ENCODE assay signal across 31 cellular contexts in genomic region chr12:11089246-11089645, GRCh38. TPM values are rescaled to one million over a fixed set of nuclear protein-coding genes. Genes with fewer than 3 reads are reported as not detected.
"Had no signal": no experiment of that assay in that cellular context is flagged by ENCODE, and none has a peak within 500 bp of the region (broad histone marks: within the 10 kb centered on the region; RNA-seq: fewer than 3 reads in every experiment).

No MANE protein-coding gene starts in this region.

- H3K9me3 Mint-ChIP-seq: effector memory CD8-positive, alpha-beta T cell had no signal

- DNase-seq: colonic mucosa; cortex of kidney; dermis blood vessel endothelial cell; dorsolateral prefrontal cortex; effector CD4-positive, alpha-beta T cell; effector CD8-positive, alpha-beta T cell; effector memory CD4-positive, alpha-beta T cell; effector memory CD8-positive, alpha-beta T cell; endodermal cell; erythroblast; esophagus squamous epithelium; foreskin fibroblast; foreskin keratinocyte; foreskin melanocyte; gastrocnemius medialis; glutamatergic neuron; head of caudate nucleus; heart left ventricle; heart right ventricle had no signal

- H3K4me3 Mint-ChIP-seq: dendritic cell treated with granulocyte-macrophage colony-stimulating factor and Interleukin-4, amounts not matched to agents 40 ng/mL and 50 ng/mL, for 4 days; effector memory CD8-positive, alpha-beta T cell; endodermal cell had no signal

- H3K4me3 ChIP-seq: colonic mucosa, coronary artery, dorsolateral prefrontal cortex, esophagus muscularis mucosa, esophagus squamous epithelium, gastrocnemius medialis, gastroesophageal sphincter, heart left ventricle, heart right ventricle, hepatocyte had no signal

- ATAC-seq: effector memory CD8-positive, alpha-beta T cell; esophagus mucosa; foreskin keratinocyte; gastrocnemius medialis; gastroesophageal sphincter had no signal

- H2AFZ ChIP-seq: hepatocyte had no signal

- H3K27ac Mint-ChIP-seq: dendritic cell treated with granulocyte-macrophage colony-stimulating factor and Interleukin-4, amounts not matched to agents 40 ng/mL and 50 ng/mL, for 4 days; effector memory CD8-positive, alpha-beta T cell; endodermal cell had no signal

- H3K4me1 Mint-ChIP-seq: endodermal cell had no signal

- H3K4me1 ChIP-seq: colonic mucosa, esophagus muscularis mucosa, esophagus squamous epithelium, foreskin keratinocyte, gastrocnemius medialis, gastroesophageal sphincter had no signal

- H3K36me3 ChIP-seq: colonic mucosa, esophagus muscularis mucosa, esophagus squamous epithelium, gastrocnemius medialis, gastroesophageal sphincter, heart left ventricle, heart right ventricle had no signal

- H3K27me3 Mint-ChIP-seq: dendritic cell treated with granulocyte-macrophage colony-stimulating factor and Interleukin-4, amounts not matched to agents 40 ng/mL and 50 ng/mL, for 4 days; effector memory CD8-positive, alpha-beta T cell had no signal

- H3K27ac ChIP-seq: colonic mucosa, coronary artery, dorsolateral prefrontal cortex, epithelial cell of prostate, esophagus muscularis mucosa, esophagus squamous epithelium, foreskin keratinocyte, gastrocnemius medialis, gastroesophageal sphincter, heart right ventricle, hepatocyte had no signal

- FAIRE-seq: endometrium, endothelial cell of umbilical vein had no signal

- H3K4me2 ChIP-seq: hepatocyte had no signal

- H3K27me3 ChIP-seq: colonic mucosa, dorsolateral prefrontal cortex, esophagus muscularis mucosa, esophagus squamous epithelium, foreskin keratinocyte, gastrocnemius medialis, gastroesophageal sphincter, heart left ventricle, heart right ventricle, hepatocyte had no signal

- H3K79me2 ChIP-seq: hepatocyte had no signal

- H3K9me3 ChIP-seq: colonic mucosa, esophagus muscularis mucosa, esophagus squamous epithelium, gastrocnemius medialis, gastroesophageal sphincter, heart right ventricle had no signal

RNA-seq across cellular contexts. Expression of gene TAS2R43, which starts 2.9 kb away (rescaled TPM):
- total RNA-seq: epithelial cell of proximal tubule had no signal
- polyA plus RNA-seq: esophagus, fibroblast of lung, foreskin keratinocyte, heart left ventricle, heart right ventricle had no signal

RNA-seq across cellular contexts. Expression of gene TAS2R46, which starts 27.2 kb away (rescaled TPM):
- polyA plus RNA-seq: esophagus, fibroblast of lung, foreskin keratinocyte, heart left ventricle, heart right ventricle, hepatocyte had no signal

RNA-seq across cellular contexts. Expression of gene TAS2R30, which starts 45.2 kb away (rescaled TPM):
- polyA plus RNA-seq: foreskin keratinocyte, heart right ventricle had no signal

RNA-seq across cellular contexts. Expression of gene TAS2R31, which starts 58.0 kb away (rescaled TPM):
- total RNA-seq: epithelial cell of proximal tubule had no signal
- polyA plus RNA-seq: foreskin keratinocyte, hepatocyte had no signal
